Comparison of ENCODE assay signal across 8 cellular contexts in the genomic region with DNA sequence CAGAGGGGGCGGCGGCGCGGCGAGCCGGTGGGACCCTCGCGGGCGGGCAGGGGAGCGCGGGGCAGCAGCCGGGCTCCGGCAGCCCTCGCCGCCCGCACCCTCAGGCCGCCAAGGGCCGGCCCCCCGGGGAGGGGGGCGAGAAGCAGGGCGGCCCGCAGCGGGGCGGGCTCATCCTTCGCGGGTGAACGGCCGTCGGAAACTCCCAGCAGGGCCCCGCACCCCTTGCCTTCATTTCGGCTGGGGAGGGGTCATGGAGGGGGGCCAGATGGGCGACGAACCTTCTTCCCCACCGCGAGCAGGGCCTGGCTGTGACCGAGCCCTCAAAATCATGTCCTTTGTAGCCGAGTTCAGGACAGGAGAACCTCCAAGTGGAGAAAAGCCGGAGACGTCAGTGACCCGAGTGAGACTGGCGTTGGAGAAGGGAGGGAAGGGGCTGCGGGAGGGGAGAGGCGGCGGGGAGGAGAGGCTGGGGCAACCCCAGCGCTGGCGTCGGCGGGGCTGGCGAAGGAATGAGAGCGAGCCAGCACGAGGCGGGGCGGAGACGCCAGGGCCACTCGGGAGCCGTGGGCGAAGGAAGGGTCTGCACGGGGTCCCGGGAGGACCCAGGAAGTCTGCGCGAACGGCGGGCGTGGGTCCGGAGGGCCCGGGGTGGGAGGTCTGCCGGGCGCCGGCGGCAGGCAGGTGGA. TPM values are rescaled to one million over a fixed set of nuclear protein-coding genes. Genes with fewer than 3 reads are reported as not detected.
DNase-seq lines count a peak whose midpoint lies in the region; ATAC-seq and TF ChIP-seq lines count a peak whose summit lies in the region.

No MANE protein-coding gene starts in this region.

- TF ChIP-seq CTCF in A673 (conservative IDR thresholded peaks at IDR 0.05; ENCODE audit: low read depth, low read length) (no peak), fibroblast of villous mesenchyme (IDR thresholded peaks at IDR 0.05; ENCODE audit: insufficient read depth, low read depth, low read length) (no peak), retinal pigment epithelial cell (conservative IDR thresholded peaks at IDR 0.05; ENCODE audit: low read depth, low read length) (no peak)

- no peaks in the 10 kb centered on the region for H3K36me3 ChIP-seq in A673 (ENCODE audit: insufficient read depth, low read length, poor library complexity, severe bottlenecking)

- ATAC-seq in GM19025 (IDR thresholded peaks at IDR 0.05; ENCODE audit: low read depth, unreplicated experiment) (peak; percentile 3), T-helper 17 cell (no peak), HG02840 (IDR thresholded peaks at IDR 0.05; ENCODE audit: low FRiP score, unreplicated experiment) (no peak)

- intact Hi-C loops in A673 (cut with micrococcal nuclease; ENCODE audit: unreplicated experiment) = no loop called here

- no peaks in the 10 kb centered on the region for H3K9me3 ChIP-seq in A673 (ENCODE audit: low read depth, low read length, poor library complexity, severe bottlenecking)
- H3K9me3 ChIP-seq in T-helper 17 cell (ENCODE audit: control insufficient read depth, low read length, poor library complexity, severe bottlenecking) = no peaks in the 10 kb centered on the region

- BruUV-seq in A673 (replicated peaks; lab: Mats Ljungman, UMichigan) = no TSS peak

- H3K36me3 Mint-ChIP-seq in T-helper 17 cell (ENCODE audit: low read depth) = peaks cover 6% of the 10 kb centered on the region

- POLR2A ChIA-PET in A673 (lab: Charles Lee; ENCODE audit: low non-redundant PET) = no interaction called here

- peak overlapping the region; percentile 22 for H3K27ac Mint-ChIP-seq in T-helper 17 cell

- peaks cover 31% of the 10 kb centered on the region for H3K4me1 ChIP-seq in A673 (ENCODE audit: insufficient read depth, low read length, poor library complexity, severe bottlenecking)

- H3K4me3 ChIP-seq in A673 (ENCODE audit: low read depth, low read length, poor library complexity, severe bottlenecking) (peak overlapping the region; percentile 45), fibroblast of villous mesenchyme (ENCODE audit: low read depth, low read length) (peak overlapping the region; percentile 33), retinal pigment epithelial cell (ENCODE audit: low read length) (peak overlapping the region; percentile 44)

- H3K4me3 Mint-ChIP-seq in T-helper 17 cell = peak overlapping the region; percentile 73

- CTCF ChIA-PET in A673 (lab: Charles Lee) = no interaction called here

- DNase-seq in A673 (ENCODE audit: low spot score) (no peak), T-helper 17 cell (no peak), fibroblast of villous mesenchyme (ENCODE audit: low read depth) (no peak), retinal pigment epithelial cell (ENCODE audit: low read depth) (no peak), mucosa of gallbladder (ENCODE audit: low spot score) (no peak)
- DNase-seq in activated CD8-positive, alpha-beta memory T cell treated with anti-CD3 and anti-CD28 coated beads, Interleukin-2, amount 50 U/mL, for 48 hours = no peak

- H3K27ac ChIP-seq in A673 (ENCODE audit: low read depth, low read length, poor library complexity, severe bottlenecking) = no peak overlapping the region

- peaks cover 33% of the 10 kb centered on the region for H3K4me1 Mint-ChIP-seq in T-helper 17 cell

- peaks cover 86% of the 10 kb centered on the region for H3K27me3 ChIP-seq in A673 (replicated peaks; ENCODE audit: insufficient read depth, low read depth, low read length, poor library complexity)

- peaks cover 61% of the 10 kb centered on the region for H3K27me3 Mint-ChIP-seq in T-helper 17 cell

RNA-seq across cellular contexts. Expression of a gene that starts 0.6 kb away (rescaled TPM):
- total RNA-seq in A673 (2021) (0.49 and 0.50 TPM in 2 replicates), T-helper 17 cell (under 1 TPM in 1 of 2 donors, not detected in 1; 0.21 TPM), fibroblast of villous mesenchyme (1.9 and 2.2 TPM in 2 replicates), mucosa of gallbladder (9.5 TPM)
